ENCODE assay signal across 1 cellular context in genomic region chr10:100373298-100374136, GRCh38.
A peak's percentile ranks its signal among the peaks of the same experiment; 100 is the strongest.
TF ChIP-seq lines count a peak whose summit lies in the region.

No MANE protein-coding gene starts in this region.

TF ChIP-seq in HepG2, 621 proteins besides CTCF, POLR2A, EP300 and RAD21 (continued from another document and continues in another):
- TF ChIP-seq ZNF18 (CRISPR knock-in tag; IDR thresholded peaks at IDR 0.05; ENCODE audit: insufficient replicate concordance) (peak; percentile 5), ZFP91 (CRISPR knock-in tag; IDR thresholded peaks at IDR 0.05; ENCODE audit: borderline replicate concordance) (peak; percentile 61; the same call in 1 of the 2 replicates), TOE1 (CRISPR knock-in tag; IDR thresholded peaks at IDR 0.05) (peak; percentile 71), ZFP36 (IDR thresholded peaks at IDR 0.05; ENCODE audit: borderline replicate concordance, low read depth, low read length, partially characterized antibody) (no peak), RERE (CRISPR knock-in tag; IDR thresholded peaks at IDR 0.05; ENCODE audit: low read depth) (peak; percentile 30; the same call in 1 of the 2 replicates), ZNF777 (CRISPR knock-in tag; IDR thresholded peaks at IDR 0.05) (no peak), HNRNPUL1 (IDR thresholded peaks at IDR 0.05; ENCODE audit: low read depth, low read length) (no peak), MBNL3 (CRISPR knock-in tag; conservative IDR thresholded peaks at IDR 0.05) (no peak), ZNF747 (CRISPR knock-in tag; IDR thresholded peaks at IDR 0.05; ENCODE audit: borderline replicate concordance) (no peak), TBX2 (CRISPR knock-in tag; IDR thresholded peaks at IDR 0.05; ENCODE audit: borderline replicate concordance) (peak; percentile 71), ZNF451 (CRISPR knock-in tag; IDR thresholded peaks at IDR 0.05) (peak; percentile 75; the same call in 1 of the 2 replicates), ZNF160 (CRISPR knock-in tag; IDR thresholded peaks at IDR 0.05) (peak; percentile 24; the same call in 1 of the 2 replicates), ARHGAP35 (CRISPR knock-in tag; IDR thresholded peaks at IDR 0.05; ENCODE audit: borderline replicate concordance) (peak; percentile 29; the same call in 1 of the 2 replicates), ZNF136 (CRISPR knock-in tag; IDR thresholded peaks at IDR 0.05; ENCODE audit: low read depth) (no peak; the same call in 1 of the 2 replicates), ZFP1 (CRISPR knock-in tag; IDR thresholded peaks at IDR 0.05) (no peak), ZSCAN9 (CRISPR knock-in tag; IDR thresholded peaks at IDR 0.05; ENCODE audit: borderline replicate concordance) (peak; percentile 74; the same call in 1 of the 2 replicates), ZMYM2 (CRISPR knock-in tag; IDR thresholded peaks at IDR 0.05) (no peak), ZSCAN5A (CRISPR knock-in tag; IDR thresholded peaks at IDR 0.05; ENCODE audit: borderline replicate concordance) (no peak), TBP (CRISPR knock-in tag; IDR thresholded peaks at IDR 0.05) (no peak), MYC (CRISPR knock-in tag; IDR thresholded peaks at IDR 0.05; ENCODE audit: borderline replicate concordance) (peak; percentile 58; the same call in 1 of the 2 replicates), RARA (CRISPR knock-in tag; IDR thresholded peaks at IDR 0.05) (peak; percentile 90), ZNF17 (CRISPR knock-in tag; IDR thresholded peaks at IDR 0.05) (no peak), GRHL1 (CRISPR knock-in tag; conservative IDR thresholded peaks at IDR 0.05) (no peak), ZNF101 (CRISPR knock-in tag; IDR thresholded peaks at IDR 0.05; ENCODE audit: borderline replicate concordance, low read depth) (no peak), SP5 (CRISPR knock-in tag; IDR thresholded peaks at IDR 0.05; ENCODE audit: borderline replicate concordance, low read depth) (peak; percentile 84), GATAD2A (CRISPR knock-in tag; IDR thresholded peaks at IDR 0.05) (peak; percentile 71; the same call in 1 of the 2 replicates), ZNF850 (CRISPR knock-in tag; conservative IDR thresholded peaks at IDR 0.05) (no peak), NCOA1 (CRISPR knock-in tag; IDR thresholded peaks at IDR 0.05) (peak; percentile 81), ZNF567 (CRISPR knock-in tag; IDR thresholded peaks at IDR 0.05; ENCODE audit: borderline replicate concordance) (no peak), ZNF563 (CRISPR knock-in tag; IDR thresholded peaks at IDR 0.05) (peak; percentile 79; the same call in 1 of the 2 replicates), ZBTB8A (CRISPR knock-in tag; IDR thresholded peaks at IDR 0.05; ENCODE audit: borderline replicate concordance, low read depth) (no peak), ZNF839 (CRISPR knock-in tag; IDR thresholded peaks at IDR 0.05; ENCODE audit: borderline replicate concordance) (no peak)
- TF ChIP-seq, protein P1, sequence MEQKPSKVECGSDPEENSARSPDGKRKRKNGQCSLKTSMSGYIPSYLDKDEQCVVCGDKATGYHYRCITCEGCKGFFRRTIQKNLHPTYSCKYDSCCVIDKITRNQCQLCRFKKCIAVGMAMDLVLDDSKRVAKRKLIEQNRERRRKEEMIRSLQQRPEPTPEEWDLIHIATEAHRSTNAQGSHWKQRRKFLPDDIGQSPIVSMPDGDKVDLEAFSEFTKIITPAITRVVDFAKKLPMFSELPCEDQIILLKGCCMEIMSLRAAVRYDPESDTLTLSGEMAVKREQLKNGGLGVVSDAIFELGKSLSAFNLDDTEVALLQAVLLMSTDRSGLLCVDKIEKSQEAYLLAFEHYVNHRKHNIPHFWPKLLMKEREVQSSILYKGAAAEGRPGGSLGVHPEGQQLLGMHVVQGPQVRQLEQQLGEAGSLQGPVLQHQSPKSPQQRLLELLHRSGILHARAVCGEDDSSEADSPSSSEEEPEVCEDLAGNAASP (CRISPR knock-in tag; IDR thresholded peaks at IDR 0.05; ENCODE audit: borderline replicate concordance), result peak; percentile 93
- TF ChIP-seq, protein P2, sequence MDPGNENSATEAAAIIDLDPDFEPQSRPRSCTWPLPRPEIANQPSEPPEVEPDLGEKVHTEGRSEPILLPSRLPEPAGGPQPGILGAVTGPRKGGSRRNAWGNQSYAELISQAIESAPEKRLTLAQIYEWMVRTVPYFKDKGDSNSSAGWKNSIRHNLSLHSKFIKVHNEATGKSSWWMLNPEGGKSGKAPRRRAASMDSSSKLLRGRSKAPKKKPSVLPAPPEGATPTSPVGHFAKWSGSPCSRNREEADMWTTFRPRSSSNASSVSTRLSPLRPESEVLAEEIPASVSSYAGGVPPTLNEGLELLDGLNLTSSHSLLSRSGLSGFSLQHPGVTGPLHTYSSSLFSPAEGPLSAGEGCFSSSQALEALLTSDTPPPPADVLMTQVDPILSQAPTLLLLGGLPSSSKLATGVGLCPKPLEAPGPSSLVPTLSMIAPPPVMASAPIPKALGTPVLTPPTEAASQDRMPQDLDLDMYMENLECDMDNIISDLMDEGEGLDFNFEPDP (CRISPR knock-in tag; conservative IDR thresholded peaks at IDR 0.05), result 0 out of 2 replicates have a peak, but pooled peaks have one; percentile 76
- TF ChIP-seq, protein P3, sequence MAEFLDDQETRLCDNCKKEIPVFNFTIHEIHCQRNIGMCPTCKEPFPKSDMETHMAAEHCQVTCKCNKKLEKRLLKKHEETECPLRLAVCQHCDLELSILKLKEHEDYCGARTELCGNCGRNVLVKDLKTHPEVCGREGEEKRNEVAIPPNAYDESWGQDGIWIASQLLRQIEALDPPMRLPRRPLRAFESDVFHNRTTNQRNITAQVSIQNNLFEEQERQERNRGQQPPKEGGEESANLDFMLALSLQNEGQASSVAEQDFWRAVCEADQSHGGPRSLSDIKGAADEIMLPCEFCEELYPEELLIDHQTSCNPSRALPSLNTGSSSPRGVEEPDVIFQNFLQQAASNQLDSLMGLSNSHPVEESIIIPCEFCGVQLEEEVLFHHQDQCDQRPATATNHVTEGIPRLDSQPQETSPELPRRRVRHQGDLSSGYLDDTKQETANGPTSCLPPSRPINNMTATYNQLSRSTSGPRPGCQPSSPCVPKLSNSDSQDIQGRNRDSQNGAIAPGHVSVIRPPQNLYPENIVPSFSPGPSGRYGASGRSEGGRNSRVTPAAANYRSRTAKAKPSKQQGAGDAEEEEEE (CRISPR knock-in tag; IDR thresholded peaks at IDR 0.05; ENCODE audit: borderline replicate concordance), result no peak
- TF ChIP-seq, protein P4, sequence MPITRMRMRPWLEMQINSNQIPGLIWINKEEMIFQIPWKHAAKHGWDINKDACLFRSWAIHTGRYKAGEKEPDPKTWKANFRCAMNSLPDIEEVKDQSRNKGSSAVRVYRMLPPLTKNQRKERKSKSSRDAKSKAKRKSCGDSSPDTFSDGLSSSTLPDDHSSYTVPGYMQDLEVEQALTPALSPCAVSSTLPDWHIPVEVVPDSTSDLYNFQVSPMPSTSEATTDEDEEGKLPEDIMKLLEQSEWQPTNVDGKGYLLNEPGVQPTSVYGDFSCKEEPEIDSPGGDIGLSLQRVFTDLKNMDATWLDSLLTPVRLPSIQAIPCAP (CRISPR knock-in tag; IDR thresholded peaks at IDR 0.05; ENCODE audit: low read depth), result no peak
- TF ChIP-seq, protein P5, sequence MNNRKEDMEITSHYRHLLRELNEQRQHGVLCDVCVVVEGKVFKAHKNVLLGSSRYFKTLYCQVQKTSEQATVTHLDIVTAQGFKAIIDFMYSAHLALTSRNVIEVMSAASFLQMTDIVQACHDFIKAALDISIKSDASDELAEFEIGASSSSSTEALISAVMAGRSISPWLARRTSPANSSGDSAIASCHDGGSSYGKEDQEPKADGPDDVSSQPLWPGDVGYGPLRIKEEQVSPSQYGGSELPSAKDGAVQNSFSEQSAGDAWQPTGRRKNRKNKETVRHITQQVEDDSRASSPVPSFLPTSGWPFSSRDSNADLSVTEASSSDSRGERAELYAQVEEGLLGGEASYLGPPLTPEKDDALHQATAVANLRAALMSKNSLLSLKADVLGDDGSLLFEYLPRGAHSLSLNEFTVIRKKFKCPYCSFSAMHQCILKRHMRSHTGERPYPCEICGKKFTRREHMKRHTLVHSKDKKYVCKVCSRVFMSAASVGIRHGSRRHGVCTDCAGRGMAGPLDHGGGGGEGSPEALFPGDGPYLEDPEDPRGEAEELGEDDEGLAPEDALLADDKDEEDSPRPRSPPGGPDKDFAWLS (CRISPR knock-in tag; IDR thresholded peaks at IDR 0.05; ENCODE audit: borderline replicate concordance), result no peak
